Comparison of ENCODE assay signal across 19 cellular contexts in genomic region chr20:44988772-44989171, GRCh38. TPM values are rescaled to one million over a fixed set of nuclear protein-coding genes. Genes with fewer than 3 reads are reported as not detected.
DNase-seq lines count a peak whose midpoint lies in the region; ATAC-seq and TF ChIP-seq lines count a peak whose summit lies in the region.
"Had no signal": no experiment of that assay in that cellular context is flagged by ENCODE, and none has a peak within 500 bp of the region (broad histone marks: within the 10 kb centered on the region; RNA-seq: fewer than 3 reads in every experiment).

No MANE protein-coding gene starts in this region.

- H3K27ac Mint-ChIP-seq in CD14-positive monocyte = peak overlapping the region in 4 of 7 donors; percentile 3 to 39 (median 28)
- peak overlapping the region; percentile 88 for H3K27ac Mint-ChIP-seq in CD4-positive, alpha-beta T cell
- peak overlapping the region; percentile 64 for H3K27ac Mint-ChIP-seq in activated CD8-positive, alpha-beta T cell treated with anti-CD3 and anti-CD28 coated beads for 36 hours
- peak overlapping the region; percentile 22 to 95 (median 84) for H3K27ac Mint-ChIP-seq in immature natural killer cell

- DNase-seq in CD14-positive monocyte (ENCODE audit: low spot score) (no peak), immature natural killer cell (no peak), GM13976 (ENCODE audit: low spot score) (no peak), Kasumi-1 (lab: John Stamatoyannopoulos, UW) (no peak), HuH-7.5 (ENCODE audit: low spot score) (no peak)
- DNase-seq in CD4-positive, alpha-beta T cell = no peak
- no peak for DNase-seq in activated CD8-positive, alpha-beta T cell treated with anti-CD3 and anti-CD28 coated beads for 36 hours
- DNase-seq: brain microvascular endothelial cell, hypothalamus, KBM-7, left lung, mesendoderm, MG63, NCI-H1417, NCI-H2081 treated with DMSO at 0.1 percent for 48 hours, NCI-H748 treated with DMSO at 0.1 percent for 48 hours, tibial artery had no signal

- intact Hi-C loops in CD14-positive monocyte (cut with micrococcal nuclease) = no loop called here
- intact Hi-C loops in CD4-positive, alpha-beta T cell (cut with DNase I, micrococcal nuclease) = no loop called here
- intact Hi-C loops in activated CD8-positive, alpha-beta T cell treated with anti-CD3 and anti-CD28 coated beads for 36 hours (cut with micrococcal nuclease) = no loop called here

- no peak for ATAC-seq in CD4-positive, alpha-beta T cell (ENCODE audit: poor library complexity)
- ATAC-seq in activated CD8-positive, alpha-beta T cell treated with anti-CD3 and anti-CD28 coated beads for 36 hours = no peak
- ATAC-seq in GM18498 (IDR thresholded peaks at IDR 0.05; ENCODE audit: unreplicated experiment) = no peak
- ATAC-seq: activated CD4-positive, CD25-positive, alpha-beta regulatory T cell treated with anti-CD3 and anti-CD28 coated beads, Interleukin-2, amount 50 U/mL, for 24 hours; left lung had no signal

- H3K27me3 ChIP-seq in CD4-positive, alpha-beta T cell (ENCODE audit: control insufficient read depth, insufficient read depth, low read length) = no peaks in the 10 kb centered on the region
- H3K27me3 ChIP-seq: brain microvascular endothelial cell, left lung, MG63, tibial artery had no signal

- POLR2A ChIA-PET in CD4-positive, alpha-beta T cell (lab: Charles Lee) = interaction anchor here (0.7 to 0.8 kb wide), 2 partner anchors 9 to 103 kb away, joined by 3 to 4 read pairs; partner anchors contain the start of gene YWHAB
- POLR2A ChIA-PET in activated CD8-positive, alpha-beta T cell treated with anti-CD3 and anti-CD28 coated beads for 36 hours (lab: Charles Lee) = interaction anchor here (1.8 to 2.6 kb wide), 3 partner anchors 17 to 29 kb away, joined by 5 to 15 read pairs (median 12); partner anchors contain the start of genes STK4 and TOMM34

- H3K4me3 Mint-ChIP-seq in CD14-positive monocyte = no peak overlapping the region
- peak overlapping the region; percentile 76 for H3K4me3 Mint-ChIP-seq in CD4-positive, alpha-beta T cell
- H3K4me3 Mint-ChIP-seq in activated CD8-positive, alpha-beta T cell treated with anti-CD3 and anti-CD28 coated beads for 36 hours = no peak overlapping the region
- H3K4me3 Mint-ChIP-seq in immature natural killer cell = peak overlapping the region in 1 of 5 donors; percentile 53

- in situ Hi-C loops in GM13976 (cut with MboI; ENCODE audit: low sequenced_read_pairs, unreplicated experiment) = no loop called here

- H3K36me3 Mint-ChIP-seq in CD14-positive monocyte (peaks cover 39 to 59% of the 10 kb centered on the region in 2 donors), immature natural killer cell (peaks cover 3 to 22% (median 21%) of the 10 kb centered on the region in 3 donors)
- peaks cover 86% of the 10 kb centered on the region for H3K36me3 Mint-ChIP-seq in CD4-positive, alpha-beta T cell (ENCODE audit: low read depth)
- peaks cover 58% of the 10 kb centered on the region for H3K36me3 Mint-ChIP-seq in activated CD8-positive, alpha-beta T cell treated with anti-CD3 and anti-CD28 coated beads for 36 hours (ENCODE audit: low read depth)

- H3K27me3 Mint-ChIP-seq in CD14-positive monocyte (ENCODE audit: low read depth in 3 of 3) = peaks cover 0 to 1% (median 0%) of the 10 kb centered on the region in 3 donors
- H3K27me3 Mint-ChIP-seq in CD4-positive, alpha-beta T cell = no peaks in the 10 kb centered on the region
- H3K27me3 Mint-ChIP-seq in activated CD8-positive, alpha-beta T cell treated with anti-CD3 and anti-CD28 coated beads for 36 hours = no peaks in the 10 kb centered on the region
- no peaks in the 10 kb centered on the region for H3K27me3 Mint-ChIP-seq in immature natural killer cell (ENCODE audit: low read depth in 3 of 3)

- H3K27ac ChIP-seq in CD4-positive, alpha-beta T cell (ENCODE audit: low read depth, low read length) = no peak overlapping the region
- H3K27ac ChIP-seq: brain microvascular endothelial cell had no signal

- no peaks in the 10 kb centered on the region for H3K9me3 ChIP-seq in CD4-positive, alpha-beta T cell (ENCODE audit: control insufficient read depth, low read length)
- H3K9me3 ChIP-seq: left lung, MG63, tibial artery had no signal

- H3K9me3 Mint-ChIP-seq in CD14-positive monocyte = peaks cover 0 to 2% (median 0%) of the 10 kb centered on the region in 7 donors
- H3K9me3 Mint-ChIP-seq in CD4-positive, alpha-beta T cell = no peaks in the 10 kb centered on the region
- no peaks in the 10 kb centered on the region for H3K9me3 Mint-ChIP-seq in activated CD8-positive, alpha-beta T cell treated with anti-CD3 and anti-CD28 coated beads for 36 hours
- H3K9me3 Mint-ChIP-seq in immature natural killer cell = no peaks in the 10 kb centered on the region

- CTCF ChIA-PET in CD4-positive, alpha-beta T cell (lab: Charles Lee) = interaction anchor here (1.2 kb wide), 1 partner anchor 30 kb away, joined by 4 read pairs; no protein-coding TSS in a partner anchor
- CTCF ChIA-PET in activated CD8-positive, alpha-beta T cell treated with anti-CD3 and anti-CD28 coated beads for 36 hours (lab: Charles Lee) = interaction anchor here (0.6 to 1.4 kb wide), 2 partner anchors 42 to 53 kb away, joined by 3 read pairs; no protein-coding TSS in a partner anchor

- TF ChIP-seq CTCF in CD14-positive monocyte (IDR thresholded peaks at IDR 0.05) (no peak), GM13976 (IDR thresholded peaks at IDR 0.05; ENCODE audit: borderline replicate concordance, control extremely low read depth, extremely low read depth, insufficient read depth, missing control alignments) (no peak)
- TF ChIP-seq CTCF in CD4-positive, alpha-beta T cell (IDR thresholded peaks at IDR 0.05) = no peak
- TF ChIP-seq CTCF in activated CD8-positive, alpha-beta T cell treated with anti-CD3 and anti-CD28 coated beads for 36 hours (IDR thresholded peaks at IDR 0.05) = no peak

- H3K4me1 Mint-ChIP-seq in CD14-positive monocyte (peaks cover 59% of the 10 kb centered on the region), immature natural killer cell (peaks cover 69 to 91% of the 10 kb centered on the region in 2 donors)
- peaks cover 78% of the 10 kb centered on the region for H3K4me1 Mint-ChIP-seq in CD4-positive, alpha-beta T cell (ENCODE audit: low read depth)
- H3K4me1 Mint-ChIP-seq in activated CD8-positive, alpha-beta T cell treated with anti-CD3 and anti-CD28 coated beads for 36 hours (ENCODE audit: low read depth) = peaks cover 73% of the 10 kb centered on the region

RNA-seq across cellular contexts. Expression of gene STK4, which starts 22.5 kb away (rescaled TPM):
- polyA plus RNA-seq in CD14-positive monocyte (100 to 1,000 TPM in 1 of 2 donors, 10 to 100 TPM in 1; 69.9 to 123 TPM), immature natural killer cell (100 to 1,000 TPM; 122 to 256 (median 133) TPM)
- 100 to 1,000 TPM; 265 to 277 TPM for total RNA-seq in CD4-positive, alpha-beta T cell
- total RNA-seq in activated CD8-positive, alpha-beta T cell treated with anti-CD3 and anti-CD28 coated beads for 36 hours = 100 to 1,000 TPM; 154 to 165 TPM

RNA-seq across cellular contexts. Expression of gene TOMM34, which starts 28.6 kb away (rescaled TPM):
- polyA plus RNA-seq in CD14-positive monocyte (1 to 10 TPM; 6.4 to 9.1 TPM), immature natural killer cell (10 to 100 TPM; 13.4 to 30.0 (median 24.8) TPM)
- total RNA-seq in CD4-positive, alpha-beta T cell = 1 to 10 TPM; 5.6 to 5.9 TPM
- total RNA-seq in activated CD8-positive, alpha-beta T cell treated with anti-CD3 and anti-CD28 coated beads for 36 hours = 10 to 100 TPM; 60.5 to 62.4 TPM

Comparison
In these comparisons a context has a peak if more than half of its experiments do, and no peak if none do; other contexts are left out.
1. H3K27ac Mint-ChIP-seq: peak in every context shown above with its lines; median percentile 88 in CD4-positive, alpha-beta T cell; 84 in immature natural killer cell; 64 in activated CD8-positive, alpha-beta T cell treated with anti-CD3 and anti-CD28 coated beads for 36 hours; 28 in CD14-positive monocyte.
2. RNA of gene TOMM34, which starts 28.6 kb away (total RNA-seq): 60.5 to 62.4 TPM in activated CD8-positive, alpha-beta T cell treated with anti-CD3 and anti-CD28 coated beads for 36 hours; 5.6 to 5.9 TPM in CD4-positive, alpha-beta T cell; every median in the first group is over 4 times any median in the second.